In the genomic region with DNA sequence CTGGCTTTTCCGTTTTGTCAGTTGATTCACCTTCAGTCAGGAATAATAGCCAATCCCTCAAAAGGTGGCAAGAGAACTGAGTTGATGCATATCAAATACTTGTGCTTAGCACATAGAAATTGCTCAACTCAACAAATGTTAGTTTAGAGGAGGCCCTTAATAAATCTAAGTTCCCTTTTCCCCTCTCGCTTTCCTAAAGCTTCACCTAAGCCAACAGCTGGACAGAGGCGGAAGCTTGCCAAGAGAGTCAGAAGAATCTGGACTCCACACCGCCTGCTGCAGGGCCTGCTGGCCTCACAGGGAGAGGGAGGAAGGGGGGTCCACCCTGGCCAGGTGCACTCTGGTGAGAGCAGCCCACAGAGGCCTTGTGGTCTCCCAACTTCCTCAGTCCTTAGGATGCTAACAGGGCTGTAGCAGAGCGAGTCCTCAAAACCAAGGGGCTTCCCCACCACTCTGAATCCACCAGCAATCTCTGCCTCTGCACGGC, we compare ENCODE assay signal across 8 cellular contexts.
DNase-seq lines count a peak whose midpoint lies in the region; ATAC-seq and TF ChIP-seq lines count a peak whose summit lies in the region.

No MANE protein-coding gene starts in this region.

- H3K36me3 ChIP-seq in heart left ventricle = no peaks in the 10 kb centered on the region

- no peaks in the 10 kb centered on the region for H3K9me3 ChIP-seq in heart left ventricle

- H3K4me3 ChIP-seq in heart left ventricle = no peak overlapping the region

- DNase-seq in GM19238 (ENCODE audit: insufficient read length, low spot score) = peak; percentile 48
- DNase-seq in T-helper 22 cell (ENCODE audit: low read depth) = peak; percentile 18
- DNase-seq in heart left ventricle = peak in 4 of 5 donors; percentile 42 to 74 (median 64)
- peak; percentile 62 for DNase-seq in ureter (ENCODE audit: low spot score)
- no peak for DNase-seq in HuH-7 (ENCODE audit: low spot score)
- DNase-seq in NCI-H2029 (lab: John Stamatoyannopoulos, UW) = no peak
- no peak for DNase-seq in NCI-H187 (lab: John Stamatoyannopoulos, UW)

- TF ChIP-seq CTCF in heart left ventricle (IDR thresholded peaks at IDR 0.05) = no peak

- peaks cover 3 to 85% (median 57%) of the 10 kb centered on the region in 12 donors for H3K4me1 ChIP-seq in heart left ventricle

- 67 to 80% (median 73%) methylated on average over 6 of the region's 6 CpGs for WGBS in heart left ventricle, 4 donors

- no peaks in the 10 kb centered on the region for H3K27me3 ChIP-seq in heart left ventricle

- intact Hi-C loops in heart left ventricle (cut with DNase I) = loop anchor here in 7 of 10 donors (2.0 to 10.0 kb wide), 7 partner anchors 185 to 288 kb away; a partner anchor contains a TSS

- no peak for TF ChIP-seq POLR2A in heart left ventricle (IDR thresholded peaks at IDR 0.05)

- peak overlapping the region; percentile 24 to 89 (median 80) for H3K27ac ChIP-seq in heart left ventricle

- ATAC-seq in HG03097 (IDR thresholded peaks at IDR 0.05; ENCODE audit: low FRiP score, unreplicated experiment) = peak; percentile 54
- no peak for ATAC-seq in heart left ventricle

Comparison
In these comparisons a context has a peak if more than half of its experiments do, and no peak if none do; other contexts are left out.
1. DNase-seq: peak in GM19238 (single experiment), T-helper 22 cell (single experiment), heart left ventricle (4 of 5) and ureter (single experiment); none in HuH-7 (single experiment), NCI-H2029 (single experiment) and NCI-H187 (0 of 2).